In genomic region chr2:88442501-88442900, GRCh38 we compare ENCODE assay signal across 20 cellular contexts. TPM values are rescaled to one million over a fixed set of nuclear protein-coding genes. Genes with fewer than 3 reads are reported as not detected.
DNase-seq lines count a peak whose midpoint lies in the region; ATAC-seq and TF ChIP-seq lines count a peak whose summit lies in the region.
"Had no signal": no experiment of that assay in that cellular context is flagged by ENCODE, and none has a peak within 500 bp of the region (broad histone marks: within the 10 kb centered on the region; RNA-seq: fewer than 3 reads in every experiment).

No MANE protein-coding gene starts in this region.

- no TSS peak for BruUV-seq in Caco-2 (replicated peaks; lab: Mats Ljungman, UMichigan)

- no peaks in the 10 kb centered on the region for H3K9me2 ChIP-seq in GM23338 (ENCODE audit: insufficient read depth)

- no peak overlapping the region for H3K23ac ChIP-seq in mesendoderm (ENCODE audit: low read length)

- 64% methylated on average over 4 of the region's 4 CpGs for WGBS in HUES64
- WGBS in mesendoderm (ENCODE audit: extremely low coverage, insufficient coverage, low lambda C conversion rate): no CpG with 5 or more reads among the region's 4 CpGs

- H3K56ac ChIP-seq in mesendoderm (ENCODE audit: low read length): no peak overlapping the region

- H3K9me3 Mint-ChIP-seq in GM23338: no peaks in the 10 kb centered on the region
- H3K9me3 Mint-ChIP-seq in chondrocyte (ENCODE audit: low read depth): no peaks in the 10 kb centered on the region
- no peaks in the 10 kb centered on the region for H3K9me3 Mint-ChIP-seq in activated CD4-positive, alpha-beta T cell treated with anti-CD3 and anti-CD28 coated beads, Interleukin-2, amount 10 ng/mL, durations not matched to agents 24 days and 14 days
- H3K9me3 Mint-ChIP-seq in Caco-2 (ENCODE audit: unreplicated experiment): no peaks in the 10 kb centered on the region
- H3K9me3 Mint-ChIP-seq: T-cell had no signal

- no peak overlapping the region for H2BK5ac ChIP-seq in mesendoderm (ENCODE audit: low read length)

- DNase-seq in GM23338 (ENCODE audit: low spot score): no peak
- peak; percentile 43 for DNase-seq in chondrocyte (ENCODE audit: low spot score)
- DNase-seq in mesendoderm: peak; percentile 30
- DNase-seq in stimulated activated CD4-positive, alpha-beta T cell treated with anti-CD3 and anti-CD28 coated beads, Interleukin-2, amount 100 ng/mL, for 24 hours: no peak
- DNase-seq in activated CD4-positive, alpha-beta T cell treated with anti-CD3 and anti-CD28 coated beads, Interleukin-2, amount 10 ng/mL, durations not matched to agents 24 days and 14 days: no peak
- DNase-seq in Caco-2: no peak
- DNase-seq: BE2C, DND-41, KBM-7, NCI-H1092, NCI-H1436 treated with DMSO at 0.1 percent for 48 hours, NCI-H1930, NCI-H2227 treated with DMSO at 0.1 percent for 48 hours, NCI-H510A, NCI-H748 treated with DMSO at 0.1 percent for 48 hours, T-cell had no signal

- ATAC-seq in GM23338: no peak; the same call in 2 of the 3 replicates
- ATAC-seq: GM12878, HCT116, SK-N-SH treated with all-trans-retinoic acid at 6 μM for 48 hours, T-cell had no signal

- intact Hi-C loops in activated CD4-positive, alpha-beta T cell treated with anti-CD3 and anti-CD28 coated beads, Interleukin-2, amount 10 ng/mL, durations not matched to agents 24 days and 14 days (cut with micrococcal nuclease): no loop called here
- intact Hi-C loops in Caco-2 (cut with micrococcal nuclease; ENCODE audit: unreplicated experiment): no loop called here

- H3K4me2 ChIP-seq in GM23338 (peak overlapping the region; percentile 70; the same call in 1 of the 2 replicates), mesendoderm (ENCODE audit: low read length) (no peak overlapping the region)

- peak overlapping the region; percentile 65; the same call in 1 of the 2 replicates for H3K27ac Mint-ChIP-seq in GM23338
- H3K27ac Mint-ChIP-seq in chondrocyte (ENCODE audit: unreplicated experiment): no peak overlapping the region
- no peak overlapping the region for H3K27ac Mint-ChIP-seq in activated CD4-positive, alpha-beta T cell treated with anti-CD3 and anti-CD28 coated beads, Interleukin-2, amount 10 ng/mL, durations not matched to agents 24 days and 14 days
- H3K27ac Mint-ChIP-seq in Caco-2 (ENCODE audit: unreplicated experiment): no peak overlapping the region
- H3K27ac Mint-ChIP-seq: T-cell had no signal

- no peak overlapping the region for H2BK15ac ChIP-seq in mesendoderm (replicated peaks; ENCODE audit: low read depth)

- no peaks in the 10 kb centered on the region for H3K79me1 ChIP-seq in mesendoderm (ENCODE audit: low read length)

- no peak overlapping the region for H2BK120ac ChIP-seq in mesendoderm (ENCODE audit: low read depth, low read length)

- no peak overlapping the region for H4K8ac ChIP-seq in mesendoderm (ENCODE audit: low read depth, low read length)

- H3K4me3 Mint-ChIP-seq in GM23338: no peak overlapping the region
- H3K4me3 Mint-ChIP-seq in chondrocyte (ENCODE audit: unreplicated experiment): no peak overlapping the region
- H3K4me3 Mint-ChIP-seq in activated CD4-positive, alpha-beta T cell treated with anti-CD3 and anti-CD28 coated beads, Interleukin-2, amount 10 ng/mL, durations not matched to agents 24 days and 14 days: no peak overlapping the region
- H3K4me3 Mint-ChIP-seq in Caco-2 (ENCODE audit: unreplicated experiment): no peak overlapping the region
- H3K4me3 Mint-ChIP-seq: T-cell had no signal

- H3K79me2 ChIP-seq in GM23338 (replicated peaks; ENCODE audit: insufficient read depth) (0 out of 2 replicates have a peak, but pooled peaks cover 5% of the 10 kb centered on the region), mesendoderm (ENCODE audit: control insufficient read depth, insufficient read depth, low read length) (no peaks in the 10 kb centered on the region)

- H3K4me1 ChIP-seq in GM23338 (ENCODE audit: insufficient read depth): peaks cover 39% of the 10 kb centered on the region
- H3K4me1 ChIP-seq in HUES64 (ENCODE audit: insufficient read depth, low read length): peaks cover 21% of the 10 kb centered on the region
- H3K4me1 ChIP-seq in mesendoderm (ENCODE audit: control insufficient read depth, low read depth, low read length): peaks cover 1% of the 10 kb centered on the region
- H3K4me1 ChIP-seq in Caco-2: no peaks in the 10 kb centered on the region
- H3K4me1 ChIP-seq: BE2C had no signal

- no peak overlapping the region for H2AK5ac ChIP-seq in mesendoderm (ENCODE audit: low read length)

- H4K20me1 ChIP-seq in GM23338 (replicated peaks; ENCODE audit: insufficient read depth): no peaks in the 10 kb centered on the region

- no peak for TF ChIP-seq CTCF in GM23338 (conservative IDR thresholded peaks at IDR 0.05; ENCODE audit: low read depth in 2 of 2)
- no peak for TF ChIP-seq CTCF in chondrocyte (IDR thresholded peaks at IDR 0.05)
- TF ChIP-seq CTCF in Caco-2 (IDR thresholded peaks at IDR 0.05; ENCODE audit: insufficient read depth in 1 of 2, low read depth in 1 of 2, low read length in 1 of 2, severe bottlenecking in 1 of 2, unreplicated experiment in 1 of 2): no peak

- H4K5ac ChIP-seq in mesendoderm (ENCODE audit: low read length): no peak overlapping the region

- H3K9ac ChIP-seq in HUES64 (ENCODE audit: low read depth, low read length) (no peak overlapping the region), mesendoderm (ENCODE audit: low read length) (no peak overlapping the region)

- H3K36me3 ChIP-seq in GM23338 (ENCODE audit: insufficient read depth) (no peaks in the 10 kb centered on the region; the same call in 1 of the 2 replicates), HUES64 (ENCODE audit: insufficient read depth, low read length) (peaks cover 10% of the 10 kb centered on the region), mesendoderm (ENCODE audit: control insufficient read depth, insufficient read depth, low read length) (no peaks in the 10 kb centered on the region), Caco-2 (ENCODE audit: control insufficient read depth, insufficient read depth, low read length) (no peaks in the 10 kb centered on the region)
- H3K36me3 ChIP-seq: BE2C had no signal

- H3K27ac ChIP-seq in GM23338 (ENCODE audit: low read depth): no peak overlapping the region
- H3K27ac ChIP-seq in HUES64 (ENCODE audit: low read depth, low read length): peak overlapping the region; percentile 96; the same call in 1 of the 2 replicates
- no peak overlapping the region for H3K27ac ChIP-seq in mesendoderm (ENCODE audit: low read depth, low read length)

- CTCF ChIA-PET in Caco-2 (lab: Charles Lee): no interaction called here

- no peak overlapping the region for H3K18ac ChIP-seq in mesendoderm (ENCODE audit: low read length)

- peaks cover 7% of the 10 kb centered on the region for H3F3A ChIP-seq in GM23338 (replicated peaks; ENCODE audit: low read depth)

- peaks cover 37% of the 10 kb centered on the region for H3K4me1 Mint-ChIP-seq in GM23338
- no peaks in the 10 kb centered on the region for H3K4me1 Mint-ChIP-seq in chondrocyte (ENCODE audit: low read depth)
- no peaks in the 10 kb centered on the region for H3K4me1 Mint-ChIP-seq in activated CD4-positive, alpha-beta T cell treated with anti-CD3 and anti-CD28 coated beads, Interleukin-2, amount 10 ng/mL, durations not matched to agents 24 days and 14 days
- no peaks in the 10 kb centered on the region for H3K4me1 Mint-ChIP-seq in Caco-2 (ENCODE audit: low read depth, unreplicated experiment)
- H3K4me1 Mint-ChIP-seq: T-cell had no signal

- no peak overlapping the region for H2AFZ ChIP-seq in GM23338

- H3K27me3 Mint-ChIP-seq in GM23338 (ENCODE audit: insufficient read depth, low read depth, poor library complexity) (peaks cover 10% of the 10 kb centered on the region), chondrocyte (ENCODE audit: low read depth) (peaks cover 45% of the 10 kb centered on the region), Caco-2 (ENCODE audit: insufficient read depth, unreplicated experiment) (peaks cover 9% of the 10 kb centered on the region)
- peaks cover 13% of the 10 kb centered on the region for H3K27me3 Mint-ChIP-seq in activated CD4-positive, alpha-beta T cell treated with anti-CD3 and anti-CD28 coated beads, Interleukin-2, amount 10 ng/mL, durations not matched to agents 24 days and 14 days

- H3K4me3 ChIP-seq in GM23338 (no peak overlapping the region), HUES64 (ENCODE audit: low read length) (no peak overlapping the region), mesendoderm (ENCODE audit: low read length) (no peak overlapping the region), Caco-2 (ENCODE audit: low read depth, low read length) (no peak overlapping the region)
- H3K4me3 ChIP-seq: GM12878 had no signal

- H3K36me3 Mint-ChIP-seq in GM23338 (ENCODE audit: low read depth) (peaks cover 9% of the 10 kb centered on the region), chondrocyte (ENCODE audit: low read depth) (no peaks in the 10 kb centered on the region), Caco-2 (ENCODE audit: insufficient read depth, unreplicated experiment) (no peaks in the 10 kb centered on the region)
- no peaks in the 10 kb centered on the region for H3K36me3 Mint-ChIP-seq in activated CD4-positive, alpha-beta T cell treated with anti-CD3 and anti-CD28 coated beads, Interleukin-2, amount 10 ng/mL, durations not matched to agents 24 days and 14 days (ENCODE audit: low read depth)
- H3K36me3 Mint-ChIP-seq: T-cell had no signal

- no peak overlapping the region for H3K4ac ChIP-seq in mesendoderm (ENCODE audit: low read depth, low read length)

- POLR2A ChIA-PET in Caco-2 (lab: Charles Lee): interaction anchor here (0.7 kb wide), 1 partner anchor 8 kb away, joined by 4 read pairs; no protein-coding TSS in a partner anchor

- H3K9me3 ChIP-seq in HUES64 (ENCODE audit: insufficient read depth, low read depth, low read length) (no peaks in the 10 kb centered on the region), Caco-2 (no peaks in the 10 kb centered on the region)
- H3K9me3 ChIP-seq: BE2C had no signal

- H3K27me3 ChIP-seq in GM23338 (ENCODE audit: insufficient read depth) (no peaks in the 10 kb centered on the region), HUES64 (ENCODE audit: insufficient read depth, low read length) (no peaks in the 10 kb centered on the region), mesendoderm (ENCODE audit: insufficient read depth, low read length, poor library complexity) (no peaks in the 10 kb centered on the region), Caco-2 (replicated peaks; ENCODE audit: control insufficient read depth, insufficient read depth, low read length) (0 out of 2 replicates have a peak, but pooled peaks cover 2% of the 10 kb centered on the region)
- H3K27me3 ChIP-seq: BE2C had no signal

TF ChIP-seq in GM23338, 12 proteins besides CTCF, POLR2A, EP300 and RAD21 (continues in another document):
- TF ChIP-seq JUNB (IDR thresholded peaks at IDR 0.05; ENCODE audit: unreplicated experiment): no peak

RNA-seq across cellular contexts. Expression of gene FOXI3, which starts 10.0 kb away (rescaled TPM):
- total RNA-seq in GM23338 (2014; rRNA removed; shearing (Covaris generic)): 11.8 and 13.3 TPM in 2 replicates
- 0.71 and 1.1 TPM in 2 replicates for polyA plus RNA-seq in GM23338 (2016; fragmentation: Nextera tagmentation; extraction: Ambion mirVana)
- 7.1 TPM for polyA plus RNA-seq in HUES64 (2013, experiment 1 of 2)
- polyA plus RNA-seq in HUES64 (2013, experiment 2 of 2): 6.3 TPM
- total RNA-seq in chondrocyte (not detected in 3 replicates), Caco-2 (2022) (0.14 TPM in 1 of 2 replicates, not detected in the other)
- 2.0 TPM for polyA plus RNA-seq in mesendoderm (2013, experiment 1 of 2)
- 2.1 TPM for polyA plus RNA-seq in mesendoderm (2013, experiment 2 of 2)
- total RNA-seq in activated CD4-positive, alpha-beta T cell treated with anti-CD3 and anti-CD28 coated beads, Interleukin-2, amount 10 ng/mL, durations not matched to agents 24 days and 14 days: not detected in 2 replicates
- total RNA-seq: GM12878, T-cell had no signal
- polyA plus RNA-seq: GM12878 had no signal

Comparison
In these comparisons a context has a peak if more than half of its experiments do, and no peak if none do; other contexts are left out.
1. DNase-seq: peak in chondrocyte (single experiment) and mesendoderm (single experiment); none in GM23338 (single experiment), stimulated activated CD4-positive, alpha-beta T cell treated with anti-CD3 and anti-CD28 coated beads, Interleukin-2, amount 100 ng/mL, for 24 hours (0 of 2), activated CD4-positive, alpha-beta T cell treated with anti-CD3 and anti-CD28 coated beads, Interleukin-2, amount 10 ng/mL, durations not matched to agents 24 days and 14 days (single experiment) and Caco-2 (0 of 2).
2. RNA of gene FOXI3, which starts 10.0 kb away (total RNA-seq): 11.8 to 13.3 TPM in GM23338; 0.14 TPM in Caco-2, not detected in activated CD4-positive, alpha-beta T cell treated with anti-CD3 and anti-CD28 coated beads, Interleukin-2, amount 10 ng/mL, durations not matched to agents 24 days and 14 days and not detected in chondrocyte; every median in the first group is over 10 times any median in the second.